ENCODE assay signal across 9 cellular contexts in genomic region chr17:2786176-2786881, GRCh38. TPM values are rescaled to one million over a fixed set of nuclear protein-coding genes. Genes with fewer than 3 reads are reported as not detected.
DNase-seq lines count a peak whose midpoint lies in the region; ATAC-seq, FAIRE-seq and TF ChIP-seq lines count a peak whose summit lies in the region.
"Had no signal": no experiment of that assay in that cellular context is flagged by ENCODE, and none has a peak within 500 bp of the region (broad histone marks: within the 10 kb centered on the region; RNA-seq: fewer than 3 reads in every experiment).

No MANE protein-coding gene starts in this region.

- ATAC-seq in T-cell (replicated peaks in 1 of 4): peak; percentile 97 to 99 (median 98)
- ATAC-seq in heart left ventricle: peak; percentile 78 to 97 (median 93)
- ATAC-seq in GM18870 (IDR thresholded peaks at IDR 0.05; ENCODE audit: unreplicated experiment): no peak

- H3K4me3 Mint-ChIP-seq in HFFc6 (no peak overlapping the region), T-cell (no peak overlapping the region)

- CTCF ChIA-PET in T-cell (lab: Charles Lee): interaction anchor here (0.5 to 4.3 kb wide), 27 partner anchors 9 to 1556 kb away, joined by 3 to 43 read pairs (median 4); partner anchors contain the start of genes CTNS (in 1 of the 2), RAP1GAP2 (in 1 of the 2) and SHPK (in 1 of the 2)

- TF ChIP-seq CTCF in D721Med (IDR thresholded peaks at IDR 0.05; ENCODE audit: insufficient read depth, missing control alignments) (peak; percentile 59), HFFc6 (IDR thresholded peaks at IDR 0.05) (peak; percentile 88), heart left ventricle (IDR thresholded peaks at IDR 0.05) (peak; percentile 42 to 72 (median 59))

- no peak for FAIRE-seq in D721Med (lab: Jason Lieb, UNC)

- POLR2A ChIA-PET in T-cell (lab: Charles Lee): interaction anchor here (0.7 to 0.8 kb wide), 2 partner anchors 25 to 28 kb away, joined by 4 to 5 read pairs; no protein-coding TSS in a partner anchor

- no peak overlapping the region for H3K27ac ChIP-seq in heart left ventricle

- H3K27me3 ChIP-seq in heart left ventricle: peaks cover 0 to 9% (median 0%) of the 10 kb centered on the region in 9 donors

- TF ChIP-seq POLR2A in heart left ventricle (IDR thresholded peaks at IDR 0.05): no peak

- peak; percentile 87 for DNase-seq in D721Med (ENCODE audit: insufficient read length, low spot score)
- DNase-seq in HFFc6: peak; percentile 57
- peak; percentile 69 to 75 for DNase-seq in NCI-H1930 (lab: John Stamatoyannopoulos, UW)
- peak; percentile 75 to 93 (median 86) for DNase-seq in T-cell
- DNase-seq in activated naive CD8-positive, alpha-beta T cell treated with anti-CD3 and anti-CD28 coated beads, Interleukin-2, amount 50 U/mL, for 16 hours (ENCODE audit: low read depth, low spot score): peak; percentile 79
- DNase-seq in heart left ventricle: peak; percentile 75 to 92 (median 81)
- peak; percentile 44 for DNase-seq in pulmonary artery endothelial cell (ENCODE audit: low read depth, low spot score)

- H3K36me3 ChIP-seq in heart left ventricle: no peaks in the 10 kb centered on the region

- H3K27me3 Mint-ChIP-seq in HFFc6 (ENCODE audit: insufficient read depth): peaks cover 16% of the 10 kb centered on the region
- no peaks in the 10 kb centered on the region for H3K27me3 Mint-ChIP-seq in T-cell
- H3K27me3 Mint-ChIP-seq: brain had no signal

- 34 to 40% (median 36%) methylated on average over 21 of the region's 21 CpGs for WGBS in heart left ventricle, 4 donors

- H3K9me3 ChIP-seq in heart left ventricle: peaks cover 0 to 4% (median 0%) of the 10 kb centered on the region in 12 donors

- H3K9me3 Mint-ChIP-seq in HFFc6 (no peaks in the 10 kb centered on the region), T-cell (no peaks in the 10 kb centered on the region)

- H3K4me3 ChIP-seq in heart left ventricle: no peak overlapping the region

- no peaks in the 10 kb centered on the region for H3K36me3 Mint-ChIP-seq in HFFc6 (ENCODE audit: low read depth)
- H3K36me3 Mint-ChIP-seq in T-cell: no peaks in the 10 kb centered on the region
- H3K36me3 Mint-ChIP-seq: brain had no signal

- H3K27ac Mint-ChIP-seq in HFFc6 (no peak overlapping the region), T-cell (no peak overlapping the region)

- peaks cover 0 to 21% (median 0%) of the 10 kb centered on the region in 12 donors for H3K4me1 ChIP-seq in heart left ventricle

- intact Hi-C loops in heart left ventricle (cut with DNase I): no loop called here

- H3K4me1 Mint-ChIP-seq in HFFc6 (ENCODE audit: low read depth): peaks cover 10% of the 10 kb centered on the region
- H3K4me1 Mint-ChIP-seq in T-cell: peaks cover 6 to 24% (median 14%) of the 10 kb centered on the region in 3 donors

RNA-seq across cellular contexts. Expression of gene RAP1GAP2, which starts 9.9 kb away (rescaled TPM):
- 10 to 100 TPM in 5 of 6 experiments, 1 to 10 TPM in 1; 7.9 to 27.4 (median 23.9) TPM for total RNA-seq in HFFc6 (2021; fragmentation: NEBNext Ultra II Directional; extraction: Animal tissue kit (Norgen Biotek cat#: 25700))
- 10 to 100 TPM in 4 of 5 donors, 1 to 10 TPM in 1; 8.0 to 77.7 (median 13.3) TPM for total RNA-seq in T-cell
- 10 to 100 TPM; 24.7 to 44.1 (median 36.5) TPM for total RNA-seq in heart left ventricle
- polyA plus RNA-seq in heart left ventricle: 10 to 100 TPM; 13.5 to 18.3 TPM
- 6.1 and 7.5 TPM in 2 replicates for total RNA-seq in pulmonary artery endothelial cell

RNA-seq across cellular contexts. Expression of gene CCDC92B, which starts 36.9 kb away (rescaled TPM):
- not detected for total RNA-seq in HFFc6 (2021; fragmentation: NEBNext Ultra II Directional; extraction: Animal tissue kit (Norgen Biotek cat#: 25700))
- under 1 TPM in 4 of 5 donors, not detected in 1; 0.13 to 0.53 (median 0.27) TPM for total RNA-seq in T-cell
- under 1 TPM in 6 of 9 donors, not detected in 3; 0.08 to 0.44 (median 0.18) TPM for total RNA-seq in heart left ventricle
- polyA plus RNA-seq in heart left ventricle: under 1 TPM; 0.03 to 0.27 TPM
- total RNA-seq in pulmonary artery endothelial cell: not detected in 2 replicates
